ENCODE assay signal across 1 cellular context in genomic region chr1:161013591-161014513, GRCh38.
TF ChIP-seq lines count a peak whose summit lies in the region.

No MANE protein-coding gene starts in this region.

TF ChIP-seq in WTC11, 78 proteins besides CTCF, POLR2A, EP300 and RAD21 (continued from another document):
- TF ChIP-seq NFE2L1 (CRISPR knock-in tag; IDR thresholded peaks at IDR 0.05) (0 out of 2 replicates have a peak, but pooled peaks have one; percentile 61), SOX15 (CRISPR knock-in tag; IDR thresholded peaks at IDR 0.05) (no peak), TEAD4 (CRISPR knock-in tag; IDR thresholded peaks at IDR 0.05) (no peak), ZNF263 (CRISPR knock-in tag; IDR thresholded peaks at IDR 0.05; ENCODE audit: low read depth) (no peak), TEAD1 (CRISPR knock-in tag; IDR thresholded peaks at IDR 0.05) (peak; percentile 71; the same call in 1 of the 2 replicates), ZNF423 (CRISPR knock-in tag; IDR thresholded peaks at IDR 0.05) (no peak), ETV6 (CRISPR knock-in tag; IDR thresholded peaks at IDR 0.05) (peak; percentile 92; the same call in 1 of the 2 replicates)
